ENCODE assay signal across 1 cellular context in the genomic region with DNA sequence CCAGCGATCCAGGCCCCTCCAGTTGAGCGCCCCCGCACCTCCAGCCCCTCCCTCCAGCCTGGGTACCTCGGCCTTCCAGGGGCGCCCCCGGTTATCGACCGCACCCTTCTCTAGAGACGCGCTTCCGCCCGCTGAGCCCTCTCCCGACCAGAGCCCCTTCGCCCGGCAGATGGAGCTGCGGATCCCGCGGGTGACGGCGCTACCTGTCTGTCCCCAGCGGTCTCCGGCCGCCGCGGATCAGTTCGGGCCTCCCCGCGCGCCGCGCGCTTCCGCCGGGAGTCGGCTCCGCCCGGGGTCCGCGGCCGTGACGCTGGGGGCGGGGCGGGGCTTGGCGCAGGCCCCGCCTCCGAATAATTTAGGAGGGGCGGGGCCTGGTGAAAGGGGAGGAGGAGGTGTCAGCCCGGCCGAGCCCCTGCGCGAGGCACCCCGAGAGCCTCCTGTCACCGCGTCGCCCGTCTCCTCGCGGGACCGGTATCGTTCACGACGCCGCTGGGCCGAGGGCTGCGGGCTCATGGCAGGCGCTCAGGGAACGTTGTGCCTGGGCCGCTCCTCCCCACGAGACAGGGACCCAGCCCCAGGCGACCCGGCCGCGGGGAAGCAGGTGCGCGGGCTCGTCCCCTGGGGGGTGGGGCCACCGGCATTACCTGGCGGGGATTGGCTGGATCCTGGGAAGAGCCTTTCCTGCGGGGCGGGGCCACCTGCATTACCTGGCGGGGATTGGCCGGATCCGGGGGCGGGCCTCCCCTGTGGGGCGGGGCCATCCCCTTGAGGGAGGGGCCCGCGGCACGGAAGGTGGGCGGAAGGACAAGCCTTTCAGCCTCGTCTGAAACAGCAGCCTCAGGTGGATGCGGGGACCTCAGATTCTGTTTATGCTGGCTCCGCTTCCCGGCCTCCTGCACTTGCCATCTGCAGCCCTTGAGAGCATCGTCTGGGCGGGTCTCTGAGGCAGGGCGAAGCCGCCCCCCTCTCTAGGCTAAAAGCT.
TF ChIP-seq lines count a peak whose summit lies in the region.

Gene SPATA2L, minus strand, starts transcription at position 281 of the 982 bp plus-strand sequence. CDS start 473 bp downstream, outside the sequence.

TF ChIP-seq in neural cell, 6 proteins besides CTCF, POLR2A, EP300 and RAD21 (continued from another document):
- TF ChIP-seq, protein P1, sequence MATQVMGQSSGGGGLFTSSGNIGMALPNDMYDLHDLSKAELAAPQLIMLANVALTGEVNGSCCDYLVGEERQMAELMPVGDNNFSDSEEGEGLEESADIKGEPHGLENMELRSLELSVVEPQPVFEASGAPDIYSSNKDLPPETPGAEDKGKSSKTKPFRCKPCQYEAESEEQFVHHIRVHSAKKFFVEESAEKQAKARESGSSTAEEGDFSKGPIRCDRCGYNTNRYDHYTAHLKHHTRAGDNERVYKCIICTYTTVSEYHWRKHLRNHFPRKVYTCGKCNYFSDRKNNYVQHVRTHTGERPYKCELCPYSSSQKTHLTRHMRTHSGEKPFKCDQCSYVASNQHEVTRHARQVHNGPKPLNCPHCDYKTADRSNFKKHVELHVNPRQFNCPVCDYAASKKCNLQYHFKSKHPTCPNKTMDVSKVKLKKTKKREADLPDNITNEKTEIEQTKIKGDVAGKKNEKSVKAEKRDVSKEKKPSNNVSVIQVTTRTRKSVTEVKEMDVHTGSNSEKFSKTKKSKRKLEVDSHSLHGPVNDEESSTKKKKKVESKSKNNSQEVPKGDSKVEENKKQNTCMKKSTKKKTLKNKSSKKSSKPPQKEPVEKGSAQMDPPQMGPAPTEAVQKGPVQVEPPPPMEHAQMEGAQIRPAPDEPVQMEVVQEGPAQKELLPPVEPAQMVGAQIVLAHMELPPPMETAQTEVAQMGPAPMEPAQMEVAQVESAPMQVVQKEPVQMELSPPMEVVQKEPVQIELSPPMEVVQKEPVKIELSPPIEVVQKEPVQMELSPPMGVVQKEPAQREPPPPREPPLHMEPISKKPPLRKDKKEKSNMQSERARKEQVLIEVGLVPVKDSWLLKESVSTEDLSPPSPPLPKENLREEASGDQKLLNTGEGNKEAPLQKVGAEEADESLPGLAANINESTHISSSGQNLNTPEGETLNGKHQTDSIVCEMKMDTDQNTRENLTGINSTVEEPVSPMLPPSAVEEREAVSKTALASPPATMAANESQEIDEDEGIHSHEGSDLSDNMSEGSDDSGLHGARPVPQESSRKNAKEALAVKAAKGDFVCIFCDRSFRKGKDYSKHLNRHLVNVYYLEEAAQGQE (IDR thresholded peaks at IDR 0.05; ENCODE audit: borderline replicate concordance) = peak; percentile 15
- peak; percentile 87 for TF ChIP-seq POLR2AphosphoS5 (IDR thresholded peaks at IDR 0.05)
